Comparison of ENCODE assay signal across 4 cellular contexts in the genomic region with DNA sequence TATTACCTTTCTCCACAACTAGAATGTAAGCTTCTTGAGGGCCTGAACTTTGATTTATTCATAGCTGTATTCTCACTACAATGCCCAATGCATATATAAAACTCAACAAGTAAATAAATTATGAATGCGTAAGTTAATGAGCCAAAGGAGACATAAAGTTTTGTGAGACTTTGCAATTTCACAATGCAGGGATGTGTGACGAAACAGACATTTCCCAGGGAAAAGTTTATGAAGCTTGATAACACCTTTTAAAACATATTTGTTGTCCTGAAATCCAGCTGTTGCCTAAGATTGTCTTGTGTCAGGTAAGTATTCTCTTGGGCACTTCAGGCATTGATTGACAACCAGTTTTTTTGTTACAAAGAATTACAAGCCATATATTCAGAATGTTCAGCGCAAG.
"Had no signal": no experiment of that assay in that cellular context is flagged by ENCODE, and none has a peak within 500 bp of the region (broad histone marks: within the 10 kb centered on the region; RNA-seq: fewer than 3 reads in every experiment).

No MANE protein-coding gene starts in this region.

- H3K4me3 ChIP-seq: GM23338 had no signal

- DNase-seq: H9, HCEC 1CT, IMR-90 had no signal

- ATAC-seq: GM23338 had no signal
